ENCODE assay signal across 24 cellular contexts in genomic region chr9:73031350-73031749, GRCh38.
"Had no signal": no experiment of that assay in that cellular context is flagged by ENCODE, and none has a peak within 500 bp of the region (broad histone marks: within the 10 kb centered on the region; RNA-seq: fewer than 3 reads in every experiment).

No MANE protein-coding gene starts in this region.

- H3K27me3 ChIP-seq: dorsolateral prefrontal cortex, ovary, spleen, suprapubic skin, transverse colon, upper lobe of right lung, uterus had no signal

- DNase-seq: dorsolateral prefrontal cortex; effector CD4-positive, alpha-beta T cell; hypothalamus; immature natural killer cell; islet precursor cell; kidney glomerular epithelial cell; left colon; left ventricle myocardium superior; lower lobe of right lung; natural killer cell; occipital lobe; ovary; posterior cingulate gyrus; psoas muscle; right cardiac atrium; spleen; stimulated activated CD4-positive, alpha-beta T cell treated with anti-CD3 and anti-CD28 coated beads, Interleukin-2, amount 100 ng/mL, for 48 hours; stimulated activated naive B cell treated with anti-CD40 and anti-IgM and Interleukin-4, amounts not matched to agents 10 μg/mL and 1 μg/mL and 100 μg/mL, for 72 hours; stimulated activated naive CD8-positive, alpha-beta T cell treated with anti-CD3 and anti-CD28 coated beads, Interleukin-15, amount 100 ng/mL, for 72 hours; transverse colon; upper lobe of right lung; uterus had no signal

- H3K27ac ChIP-seq: dorsolateral prefrontal cortex, lower lobe of right lung, ovary, psoas muscle, skin epidermis, spleen, suprapubic skin, transverse colon, upper lobe of right lung had no signal

- ATAC-seq: left colon; left ventricle myocardium superior; lower lobe of right lung; natural killer cell; psoas muscle; right cardiac atrium; stimulated activated naive B cell treated with anti-CD40 and anti-IgM and Interleukin-4, amounts not matched to agents 10 μg/mL and 1 μg/mL and 100 μg/mL, for 72 hours; stimulated activated naive CD8-positive, alpha-beta T cell treated with anti-CD3 and anti-CD28 coated beads, Interleukin-15, amount 100 ng/mL, for 72 hours; upper lobe of right lung had no signal

- H3K9me3 ChIP-seq: lower lobe of right lung, ovary, psoas muscle, spleen, suprapubic skin, transverse colon, upper lobe of right lung, uterus had no signal

- H3K4me3 ChIP-seq: dorsolateral prefrontal cortex, lower lobe of right lung, ovary, psoas muscle, skin epidermis, spleen, suprapubic skin, transverse colon, upper lobe of right lung, uterus had no signal

- H3K36me3 ChIP-seq: lower lobe of right lung, ovary, spleen, suprapubic skin, transverse colon, upper lobe of right lung, uterus had no signal

- H3K4me1 ChIP-seq: lower lobe of right lung, psoas muscle, spleen, suprapubic skin, transverse colon, upper lobe of right lung, uterus had no signal
